8 cellular contexts compared by ENCODE assay signal in the genomic region with DNA sequence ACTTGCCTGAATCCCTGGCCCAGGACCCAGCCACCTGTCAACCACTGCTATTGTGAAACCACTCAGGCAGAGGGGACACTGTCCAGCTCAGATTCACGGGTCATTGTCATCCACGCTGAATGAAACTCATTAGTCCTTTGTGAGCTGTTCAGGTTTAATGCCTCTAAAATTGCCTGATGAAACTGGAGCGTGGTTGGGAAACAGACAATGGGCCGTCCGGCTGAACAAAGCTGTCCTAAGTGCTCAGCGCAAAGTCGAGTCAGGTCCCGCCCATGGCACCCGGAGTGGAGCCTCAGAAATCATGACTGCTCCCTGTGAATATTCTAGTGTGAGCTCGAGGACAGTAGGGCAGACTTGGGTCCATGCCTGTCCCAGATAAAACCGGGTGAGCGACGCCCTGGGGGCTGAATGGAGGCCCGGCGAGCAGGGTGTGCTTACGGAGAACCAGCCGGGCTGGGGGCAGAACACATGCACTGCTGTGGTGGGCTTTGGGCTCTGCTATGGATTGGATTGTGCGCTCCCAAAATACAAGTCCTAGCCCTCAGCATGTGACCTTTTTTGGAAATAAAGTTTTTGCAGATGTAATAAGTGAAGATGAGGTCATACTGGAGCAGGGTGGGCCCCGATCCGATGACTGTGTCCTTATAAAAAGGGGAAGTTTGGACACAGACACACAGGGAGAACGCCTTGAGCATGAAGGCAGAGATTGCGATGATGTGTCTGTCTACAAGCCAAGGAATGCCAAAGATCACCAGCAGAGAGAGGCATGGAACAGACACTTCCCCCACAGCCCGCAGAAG. TPM values are rescaled to one million over a fixed set of nuclear protein-coding genes. Genes with fewer than 3 reads are reported as not detected.
DNase-seq lines count a peak whose midpoint lies in the region; ATAC-seq and TF ChIP-seq lines count a peak whose summit lies in the region.
"Had no signal": no experiment of that assay in that cellular context is flagged by ENCODE, and none has a peak within 500 bp of the region (broad histone marks: within the 10 kb centered on the region; RNA-seq: fewer than 3 reads in every experiment).

No MANE protein-coding gene starts in this region.

- H4K20me1 ChIP-seq in OCI-LY3 (ENCODE audit: insufficient read depth, low read length), result no peaks in the 10 kb centered on the region

- TF ChIP-seq CTCF in OCI-LY3 (IDR thresholded peaks at IDR 0.05; ENCODE audit: low read depth, low read length), result no peak
- no peak for TF ChIP-seq CTCF in glutamatergic neuron (IDR thresholded peaks at IDR 0.05; ENCODE audit: partially characterized antibody, unreplicated experiment)
- TF ChIP-seq CTCF in testis (IDR thresholded peaks at IDR 0.05), result no peak

- H3K9me3 ChIP-seq in OCI-LY3 (ENCODE audit: insufficient read depth, low read length), result no peaks in the 10 kb centered on the region
- H3K9me3 ChIP-seq in testis, result no peaks in the 10 kb centered on the region

- peaks cover 38% of the 10 kb centered on the region for H3K4me1 Mint-ChIP-seq in glutamatergic neuron (ENCODE audit: low read depth, unreplicated experiment)

- no peaks in the 10 kb centered on the region for H3K79me2 ChIP-seq in OCI-LY3 (ENCODE audit: low read length)

- no peak for TF ChIP-seq POLR2A in testis (IDR thresholded peaks at IDR 0.05)

- H3K27ac Mint-ChIP-seq in glutamatergic neuron (ENCODE audit: unreplicated experiment), result peak overlapping the region; percentile 98

- peak; percentile 45 for ATAC-seq in HG02642 (IDR thresholded peaks at IDR 0.05; ENCODE audit: poor library complexity, unreplicated experiment)
- ATAC-seq in GM18511 (IDR thresholded peaks at IDR 0.05; ENCODE audit: unreplicated experiment), result no peak

- peaks cover 16% of the 10 kb centered on the region for H3K27me3 Mint-ChIP-seq in glutamatergic neuron (ENCODE audit: unreplicated experiment)

- H3K4me3 ChIP-seq in OCI-LY3 (ENCODE audit: low read length) (peak overlapping the region; percentile 64), testis (no peak overlapping the region)
- H3K4me3 ChIP-seq: SK-N-MC had no signal

- 86 to 91% methylated on average over 23 of the region's 23 CpGs for WGBS in testis, 2 donors

- DNase-seq in glutamatergic neuron, result no peak
- peak; percentile 35 for DNase-seq in testis
- DNase-seq in LoVo (ENCODE audit: low spot score), result no peak
- no peak for DNase-seq in activated naive CD4-positive, alpha-beta T cell (lab: John Stamatoyannopoulos, UW)

- H3K9ac ChIP-seq in OCI-LY3 (ENCODE audit: low read length), result peak overlapping the region; percentile 76

- H3K4me2 ChIP-seq in OCI-LY3 (ENCODE audit: low read length), result peak overlapping the region; percentile 83

- H3K9me3 Mint-ChIP-seq in glutamatergic neuron (ENCODE audit: unreplicated experiment), result peaks cover 22% of the 10 kb centered on the region

- intact Hi-C loops in testis (cut with DNase I; ENCODE audit: low total_unique reads), result no loop called here

- H3K27me3 ChIP-seq in OCI-LY3 (ENCODE audit: low read depth, low read length) (peaks cover 3% of the 10 kb centered on the region; the same call in 1 of the 2 replicates), testis (no peaks in the 10 kb centered on the region)

- H3K4me3 Mint-ChIP-seq in glutamatergic neuron (ENCODE audit: unreplicated experiment), result peak overlapping the region; percentile 64

- H2AFZ ChIP-seq in OCI-LY3 (ENCODE audit: low read depth, low read length), result peak overlapping the region; percentile 52; the same call in 1 of the 2 replicates

- H3K4me1 ChIP-seq in OCI-LY3 (ENCODE audit: low read length), result peaks cover 76% of the 10 kb centered on the region
- H3K4me1 ChIP-seq in testis, result no peaks in the 10 kb centered on the region

- H3K27ac ChIP-seq in OCI-LY3 (ENCODE audit: low read length) (peak overlapping the region; percentile 96), testis (no peak overlapping the region)
- H3K27ac ChIP-seq: SK-N-MC had no signal

- H3K36me3 Mint-ChIP-seq in glutamatergic neuron (ENCODE audit: unreplicated experiment), result peaks cover 4% of the 10 kb centered on the region

- H3K36me3 ChIP-seq in OCI-LY3 (replicated peaks; ENCODE audit: low read depth, low read length) (no peaks in the 10 kb centered on the region), testis (ENCODE audit: low read depth, missing control alignments) (no peaks in the 10 kb centered on the region)

RNA-seq across cellular contexts. Expression of gene CMIP, which starts 12.9 kb away (rescaled TPM):
- total RNA-seq in glutamatergic neuron (ENCODE audit: unreplicated experiment) (163 TPM), testis (10 to 100 TPM; 42.0 to 72.5 TPM)
- polyA plus RNA-seq in testis (ENCODE audit: insufficient read depth, low read depth, low replicate concordance), result 34.9 TPM
